ENCODE assay signal across 8 cellular contexts in genomic region chr1:60296794-60297193, GRCh38.
"Had no signal": no experiment of that assay in that cellular context is flagged by ENCODE, and none has a peak within 500 bp of the region (broad histone marks: within the 10 kb centered on the region; RNA-seq: fewer than 3 reads in every experiment).

No MANE protein-coding gene starts in this region.

- DNase-seq: IMR-90, KBM-7, KG1 had no signal

- H3K4me3 ChIP-seq: K562 had no signal

- ATAC-seq: HepG2, K562 had no signal

- H3K27ac ChIP-seq: HL-60, KMS-11 had no signal

- H3K4me3 Mint-ChIP-seq: IgD-negative memory B cell had no signal

- H3K4me2 ChIP-seq: KMS-11 had no signal

- H3K36me3 Mint-ChIP-seq: IgD-negative memory B cell had no signal

- H3K9ac ChIP-seq: KMS-11 had no signal

- H3K27me3 Mint-ChIP-seq: IgD-negative memory B cell had no signal

- H3K27ac Mint-ChIP-seq: IgD-negative memory B cell had no signal

- H3K4me1 Mint-ChIP-seq: IgD-negative memory B cell had no signal
